Comparison of ENCODE assay signal across 29 cellular contexts in genomic region chr1:11330411-11330810, GRCh38.
"Had no signal": no experiment of that assay in that cellular context is flagged by ENCODE, and none has a peak within 500 bp of the region (broad histone marks: within the 10 kb centered on the region; RNA-seq: fewer than 3 reads in every experiment).

No MANE protein-coding gene starts in this region.

- H3K27me3 ChIP-seq: ovary, right lobe of liver, testis, uterus had no signal

- H3K4me1 ChIP-seq: parathyroid adenoma, psoas muscle, right lobe of liver, sigmoid colon, testis, tibial artery, transverse colon, upper lobe of right lung, uterus had no signal

- H3K36me3 Mint-ChIP-seq: naive thymus-derived CD8-positive, alpha-beta T cell; natural killer cell treated with Interleukin-12 subunit alpha and Interleukin-12 subunit beta and Interleukin-15 and Interleukin-18, amount 100 ng/mL, for 72 hours; stimulated activated memory B cell treated with anti-CD40 and anti-IgM and Interleukin-4, amounts not matched to agents 10 μg/mL and 1 μg/mL and 100 μg/mL, for 72 hours; type B pancreatic cell had no signal

- ATAC-seq: naive thymus-derived CD8-positive, alpha-beta T cell; natural killer cell treated with Interleukin-12 subunit alpha and Interleukin-12 subunit beta and Interleukin-15 and Interleukin-18, amount 100 ng/mL, for 72 hours; psoas muscle; right cardiac atrium; stimulated activated memory B cell treated with anti-CD40 and anti-IgM and Interleukin-4, amounts not matched to agents 10 μg/mL and 1 μg/mL and 100 μg/mL, for 72 hours; stimulated activated naive CD8-positive, alpha-beta T cell treated with anti-CD3 and anti-CD28 coated beads, Interleukin-15, amount 100 ng/mL, for 72 hours; stimulated activated naive CD8-positive, alpha-beta T cell treated with anti-CD3 and anti-CD28 coated beads, Interleukin-15, Interleukin-2, amounts not matched to agents 100 U/mL and 50 U/mL, for 24 hours; upper lobe of right lung had no signal

- H3K4me3 ChIP-seq: ovary, psoas muscle, right lobe of liver, sigmoid colon, suprapubic skin, testis, tibial artery, transverse colon, upper lobe of right lung, uterus had no signal

- H3K36me3 ChIP-seq: ovary, right lobe of liver, sigmoid colon, suprapubic skin, tibial artery, transverse colon, upper lobe of right lung, uterus had no signal

- H3K79me2 ChIP-seq: parathyroid adenoma had no signal

- H3K27ac ChIP-seq: ovary, parathyroid adenoma, psoas muscle, right lobe of liver, sigmoid colon, testis, tibial artery, transverse colon, upper lobe of right lung, uterus had no signal

- H3K4me3 Mint-ChIP-seq: naive thymus-derived CD8-positive, alpha-beta T cell; natural killer cell treated with Interleukin-12 subunit alpha and Interleukin-12 subunit beta and Interleukin-15 and Interleukin-18, amount 100 ng/mL, for 72 hours; nephron progenitor cell; neural crest cell; stimulated activated memory B cell treated with anti-CD40 and anti-IgM and Interleukin-4, amounts not matched to agents 10 μg/mL and 1 μg/mL and 100 μg/mL, for 72 hours; stimulated activated naive CD8-positive, alpha-beta T cell treated with anti-CD3 and anti-CD28 coated beads, Interleukin-15, amount 100 ng/mL, for 72 hours; type B pancreatic cell had no signal

- H3K27ac Mint-ChIP-seq: natural killer cell treated with Interleukin-12 subunit alpha and Interleukin-12 subunit beta and Interleukin-15 and Interleukin-18, amount 100 ng/mL, for 72 hours; nephron progenitor cell; progenitor cell of endocrine pancreas; stimulated activated memory B cell treated with anti-CD40 and anti-IgM and Interleukin-4, amounts not matched to agents 10 μg/mL and 1 μg/mL and 100 μg/mL, for 72 hours; stimulated activated naive CD8-positive, alpha-beta T cell treated with anti-CD3 and anti-CD28 coated beads, Interleukin-15, amount 100 ng/mL, for 72 hours had no signal

- H3K9ac ChIP-seq: parathyroid adenoma had no signal

- H3K27me3 Mint-ChIP-seq: naive thymus-derived CD8-positive, alpha-beta T cell; natural killer cell treated with Interleukin-12 subunit alpha and Interleukin-12 subunit beta and Interleukin-15 and Interleukin-18, amount 100 ng/mL, for 72 hours; stimulated activated naive CD8-positive, alpha-beta T cell treated with anti-CD3 and anti-CD28 coated beads, Interleukin-15, amount 100 ng/mL, for 72 hours had no signal

- H3K4me1 Mint-ChIP-seq: stimulated activated naive CD8-positive, alpha-beta T cell treated with anti-CD3 and anti-CD28 coated beads, Interleukin-15, amount 100 ng/mL, for 72 hours had no signal

- DNase-seq: naive thymus-derived CD8-positive, alpha-beta T cell; nephron progenitor cell; occipital lobe; ovary; psoas muscle; right cardiac atrium; right lobe of liver; sigmoid colon; small intestine; stimulated activated CD4-positive, alpha-beta T cell treated with anti-CD3 and anti-CD28 coated beads, Interleukin-15, amount 100 ng/mL, for 24 hours; stimulated activated CD4-positive, alpha-beta T cell treated with anti-CD3 and anti-CD28 coated beads, Interleukin-2, amount 100 ng/mL, for 24 hours; stimulated activated CD4-positive, alpha-beta T cell treated with anti-CD3 and anti-CD28 coated beads, Interleukin-2, amount 100 ng/mL, for 48 hours; stimulated activated CD4-positive, alpha-beta T cell treated with anti-CD3 and anti-CD28 coated beads, Interleukin-4, amount 100 ng/mL, for 24 hours; stimulated activated naive CD4-positive, alpha-beta T cell; stimulated activated naive CD8-positive, alpha-beta T cell treated with anti-CD3 and anti-CD28 coated beads, Interleukin-15, amount 100 ng/mL, for 72 hours; stimulated activated naive CD8-positive, alpha-beta T cell treated with anti-CD3 and anti-CD28 coated beads, Interleukin-15, Interleukin-2, amounts not matched to agents 100 U/mL and 50 U/mL, for 24 hours; substantia nigra; testis; tibial artery; transverse colon; upper lobe of right lung; uterus had no signal

- H3K9me3 Mint-ChIP-seq: naive thymus-derived CD8-positive, alpha-beta T cell; natural killer cell treated with Interleukin-12 subunit alpha and Interleukin-12 subunit beta and Interleukin-15 and Interleukin-18, amount 100 ng/mL, for 72 hours; nephron progenitor cell; neural crest cell; stimulated activated memory B cell treated with anti-CD40 and anti-IgM and Interleukin-4, amounts not matched to agents 10 μg/mL and 1 μg/mL and 100 μg/mL, for 72 hours; stimulated activated naive CD8-positive, alpha-beta T cell treated with anti-CD3 and anti-CD28 coated beads, Interleukin-15, amount 100 ng/mL, for 72 hours; type B pancreatic cell had no signal
